1 cellular context compared by ENCODE assay signal in the genomic region with DNA sequence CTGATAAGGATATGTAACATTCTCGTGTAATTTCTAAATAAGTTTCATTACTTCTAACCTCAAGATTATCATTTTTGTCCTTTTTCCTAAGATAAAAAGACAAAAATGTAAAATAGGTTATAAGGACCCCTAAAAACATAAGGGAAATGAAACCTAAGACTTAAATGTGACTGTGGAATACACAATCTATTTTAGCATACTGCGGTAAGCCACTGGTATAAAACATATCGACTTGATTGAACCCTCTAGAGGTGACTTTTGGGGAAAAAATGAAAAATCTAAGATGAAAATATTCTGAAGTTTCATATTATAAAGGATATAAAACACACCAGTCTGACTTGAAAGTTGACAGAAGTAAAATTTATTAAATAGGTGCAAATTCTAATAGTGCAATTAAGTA.
TF ChIP-seq lines count a peak whose summit lies in the region.

No MANE protein-coding gene starts in this region.

TF ChIP-seq in GM23338, 12 proteins besides CTCF, POLR2A, EP300 and RAD21 (continued from another document):
- TF ChIP-seq ZNF462 (CRISPR knock-in tag; IDR thresholded peaks at IDR 0.05) (no peak), JUNB (IDR thresholded peaks at IDR 0.05; ENCODE audit: unreplicated experiment) (no peak), EZH2 (IDR thresholded peaks at IDR 0.05; ENCODE audit: low read depth, unreplicated experiment) (no peak), POLR2AphosphoS5 (IDR thresholded peaks at IDR 0.05; ENCODE audit: low read depth) (no peak), ETS1 (IDR thresholded peaks at IDR 0.05) (no peak), CREB1 (CRISPR knock-in tag; IDR thresholded peaks at IDR 0.05; ENCODE audit: low read depth) (no peak), NANOG (IDR thresholded peaks at IDR 0.05; ENCODE audit: borderline replicate concordance) (no peak), EZH2phosphoT487 (IDR thresholded peaks at IDR 0.05; ENCODE audit: unreplicated experiment) (no peak)
